In genomic region chr3:77042892-77043291, GRCh38 we compare ENCODE assay signal across 2 cellular contexts.
TF ChIP-seq lines count a peak whose summit lies in the region.

No MANE protein-coding gene starts in this region.

TF ChIP-seq in SK-N-SH, 30 proteins besides CTCF, POLR2A, EP300 and RAD21 (continued from another document):
- no peak for TF ChIP-seq REST (IDR thresholded peaks at IDR 0.05; ENCODE audit: low read depth, low read length)
- no peak for TF ChIP-seq RXRA (IDR thresholded peaks at IDR 0.05; ENCODE audit: borderline replicate concordance, low read depth)
- TF ChIP-seq RFX5 (IDR thresholded peaks at IDR 0.05; ENCODE audit: low read length), result no peak
- TF ChIP-seq MEF2A (IDR thresholded peaks at IDR 0.05; ENCODE audit: borderline replicate concordance, low read depth), result no peak
- no peak for TF ChIP-seq SIN3A (IDR thresholded peaks at IDR 0.05; ENCODE audit: borderline replicate concordance, low read depth, low read length)
- TF ChIP-seq SMC3 (IDR thresholded peaks at IDR 0.05; ENCODE audit: low read depth, low read length), result no peak
- no peak for TF ChIP-seq FOXM1 (IDR thresholded peaks at IDR 0.05; ENCODE audit: low read depth)
- no peak for TF ChIP-seq FOSL2 (IDR thresholded peaks at IDR 0.05; ENCODE audit: borderline replicate concordance, low read depth)
- TF ChIP-seq PBX3 (IDR thresholded peaks at IDR 0.05), result no peak
- TF ChIP-seq USF1 (IDR thresholded peaks at IDR 0.05; ENCODE audit: borderline replicate concordance, low read depth), result no peak
- TF ChIP-seq MXI1 (IDR thresholded peaks at IDR 0.05; ENCODE audit: low read depth, low read length), result no peak
- TF ChIP-seq NRF1 (IDR thresholded peaks at IDR 0.05; ENCODE audit: low read depth, low read length), result no peak
- TF ChIP-seq GATA2 (CRISPR knock-in tag; IDR thresholded peaks at IDR 0.05), result no peak
- no peak for TF ChIP-seq CHD2 (IDR thresholded peaks at IDR 0.05; ENCODE audit: low read length, partially characterized antibody)
TF ChIP-seq in SK-N-SH: peak in this region for 0.

TF ChIP-seq in SK-N-SH treated with all-trans-retinoic acid at 6 μM for 48 hours, 23 proteins besides CTCF, POLR2A, EP300 and RAD21 (continued from another document):
- TF ChIP-seq PATZ1 (CRISPR knock-in tag; IDR thresholded peaks at IDR 0.05; ENCODE audit: borderline replicate concordance) (no peak), TSHZ2 (CRISPR knock-in tag; IDR thresholded peaks at IDR 0.05) (no peak), ZNF70 (CRISPR knock-in tag; IDR thresholded peaks at IDR 0.05) (no peak)
